In genomic region chr5:108312258-108312657, GRCh38 we compare ENCODE assay signal across 20 cellular contexts.
DNase-seq lines count a peak whose midpoint lies in the region; ATAC-seq and TF ChIP-seq lines count a peak whose summit lies in the region.
"Had no signal": no experiment of that assay in that cellular context is flagged by ENCODE, and none has a peak within 500 bp of the region (broad histone marks: within the 10 kb centered on the region; RNA-seq: fewer than 3 reads in every experiment).

No MANE protein-coding gene starts in this region.

- no peak overlapping the region for H3K4me3 ChIP-seq in AG10803 (ENCODE audit: low read length)
- H3K4me3 ChIP-seq: A549, BLaER1, GM23338 had no signal

- CTCF ChIA-PET in RWPE1 (lab: Yijun Ruan, JAX): no interaction called here

- DNase-seq in AG10803 (ENCODE audit: low read depth) (peak; percentile 17), G401 (ENCODE audit: low spot score) (peak; percentile 39), pons (ENCODE audit: low spot score) (peak; percentile 14), D341Med (ENCODE audit: low spot score) (no peak), RWPE1 (ENCODE audit: low spot score) (no peak)
- DNase-seq: 8988T; ACHN; Caco-2; CD8-positive, alpha-beta T cell; DMS 273 treated with DMSO at 0.1 percent for 48 hours; DMS79; EL; GF-D8; H9 had no signal

- ATAC-seq in HG03045 (IDR thresholded peaks at IDR 0.05; ENCODE audit: unreplicated experiment): no peak
- ATAC-seq: A549; CD8-positive, alpha-beta T cell; GM23338; HCT116 had no signal

- POLR2A ChIA-PET in RWPE1 (lab: Yijun Ruan, JAX; ENCODE audit: low non-redundant PET): no interaction called here

- no peak overlapping the region for H3K27ac ChIP-seq in RWPE1
- H3K27ac ChIP-seq: A549, BLaER1, C4-2B had no signal

- TF ChIP-seq CTCF in AG10803 (conservative IDR thresholded peaks at IDR 0.05; ENCODE audit: low read length) (no peak), RWPE1 (conservative IDR thresholded peaks at IDR 0.05; ENCODE audit: low read depth) (no peak)

- in situ Hi-C loops in G401 (cut with HindIII; ENCODE audit: low sequenced_read_pairs): no loop called here

Comparison
In these comparisons a context has a peak if more than half of its experiments do, and no peak if none do; other contexts are left out.
1. DNase-seq: peak in AG10803 (single experiment), G401 (single experiment) and pons (single experiment); none in D341Med (single experiment) and RWPE1 (single experiment).